Comparison of ENCODE assay signal across 20 cellular contexts in genomic region chr5:142612388-142612787, GRCh38.
DNase-seq lines count a peak whose midpoint lies in the region; ATAC-seq, FAIRE-seq and TF ChIP-seq lines count a peak whose summit lies in the region.
"Had no signal": no experiment of that assay in that cellular context is flagged by ENCODE, and none has a peak within 500 bp of the region (broad histone marks: within the 10 kb centered on the region; RNA-seq: fewer than 3 reads in every experiment).

No MANE protein-coding gene starts in this region.

- H3K27me3 ChIP-seq in IMR-90 (ENCODE audit: control insufficient read depth, insufficient read depth, low read length) (no peaks in the 10 kb centered on the region), tibial artery (no peaks in the 10 kb centered on the region)
- H3K27me3 ChIP-seq: BLaER1 had no signal

- H3K4me1 Mint-ChIP-seq in nephron: peaks cover 29% of the 10 kb centered on the region
- H3K4me1 Mint-ChIP-seq: B cell had no signal

- no peak for ATAC-seq in A549
- no peak for ATAC-seq in IMR-90 (ENCODE audit: low read depth)
- ATAC-seq in GM21423 (IDR thresholded peaks at IDR 0.05; ENCODE audit: unreplicated experiment): no peak
- ATAC-seq: CD8-positive, alpha-beta T cell; GM12878; HCT116 had no signal

- H4K20me1 ChIP-seq in IMR-90 (ENCODE audit: insufficient read depth, low read length): no peaks in the 10 kb centered on the region
- H4K20me1 ChIP-seq: BLaER1 had no signal

- peak overlapping the region; percentile 38; the same call in 1 of the 2 replicates for H3K14ac ChIP-seq in IMR-90 (replicated peaks; ENCODE audit: low read depth, low read length)

- H3K27me3 Mint-ChIP-seq in nephron (ENCODE audit: low read depth): peaks cover 14% of the 10 kb centered on the region

- TF ChIP-seq POLR2A in A549 (IDR thresholded peaks at IDR 0.05; ENCODE audit: low read length) (no peak), IMR-90 (IDR thresholded peaks at IDR 0.05; ENCODE audit: low read depth, low read length) (no peak)

- POLR2A ChIA-PET in A549 (lab: Yijun Ruan, JAX): no interaction called here
- POLR2A ChIA-PET in IMR-90 (lab: Charles Lee; ENCODE audit: unreplicated experiment): no interaction called here

- no peak overlapping the region for H3K56ac ChIP-seq in IMR-90 (ENCODE audit: extremely low read depth, insufficient read depth, low read length)

- H3K4me3 ChIP-seq in A549 (no peak overlapping the region), IMR-90 (ENCODE audit: insufficient read depth, low read depth, low read length) (no peak overlapping the region), tibial artery (no peak overlapping the region)
- H3K4me3 ChIP-seq: BLaER1, GM12878, GM23338 had no signal

- 63% methylated on average over 4 of the region's 4 CpGs for WGBS in A549 (ENCODE audit: missing lambda C conversion rate)
- WGBS in IMR-90 (ENCODE audit: extremely low coverage in 2 of 2, insufficient read length in 1 of 2), 2 experiments: no CpG with 5 or more reads among the region's 4 CpGs

- dilution Hi-C loops in IMR-90 (cut with HindIII; ENCODE audit: low sequenced_read_pairs, unreplicated experiment): no loop called here

- H3K4ac ChIP-seq in IMR-90 (ENCODE audit: low read depth, low read length): peak overlapping the region; percentile 76

- H3K4me1 ChIP-seq in A549 (0 out of 3 replicates have a peak, but pooled peaks cover 5% of the 10 kb centered on the region), IMR-90 (ENCODE audit: control insufficient read depth, insufficient read depth, low read length) (peaks cover 17% of the 10 kb centered on the region), tibial artery (peaks cover 0 to 18% (median 4%) of the 10 kb centered on the region in 4 donors)
- H3K4me1 ChIP-seq: Caco-2 had no signal

- H3K4me2 ChIP-seq in A549: no peak overlapping the region
- no peak overlapping the region for H3K4me2 ChIP-seq in IMR-90 (ENCODE audit: low read depth, low read length)
- H3K4me2 ChIP-seq: BLaER1, GM23338 had no signal

- no peak overlapping the region for H3K23ac ChIP-seq in IMR-90 (ENCODE audit: low read depth, low read length)

- in situ Hi-C loops in IMR-90 (cut with MboI; ENCODE audit: low sequenced_read_pairs): loop anchor here (5.0 kb wide), 1 partner anchor 85 kb away; no protein-coding TSS in a partner anchor

- DNase-seq in A549 (ENCODE audit: low read depth in 1 of 2, low spot score in 1 of 2) (no peak), IMR-90 (no peak), tibial artery (no peak), head of caudate nucleus (no peak)
- DNase-seq: Caco-2; CD4-positive, CD25-positive, alpha-beta regulatory T cell; CD8-positive, alpha-beta T cell; DMS153; DND-41; H9 had no signal

- TF ChIP-seq RAD21 in A549 (conservative IDR thresholded peaks at IDR 0.05 in 1 of 2, IDR thresholded peaks at IDR 0.05 in 1 of 2) (no peak), IMR-90 (IDR thresholded peaks at IDR 0.05; ENCODE audit: low read length) (no peak)

- no peak overlapping the region for H3K9ac ChIP-seq in IMR-90 (ENCODE audit: low read depth, low read length)
- H3K9ac ChIP-seq: BLaER1 had no signal

- no peaks in the 10 kb centered on the region for H3K36me3 ChIP-seq in IMR-90 (ENCODE audit: control insufficient read depth, insufficient read depth, low read length)
- H3K36me3 ChIP-seq in tibial artery: no peaks in the 10 kb centered on the region
- H3K36me3 ChIP-seq: BLaER1 had no signal

- no peaks in the 10 kb centered on the region for H3K36me3 Mint-ChIP-seq in nephron (ENCODE audit: low read depth)
- H3K36me3 Mint-ChIP-seq: CD4-positive, CD25-positive, alpha-beta regulatory T cell; CD8-positive, alpha-beta T cell had no signal

- TF ChIP-seq CTCF in A549 (IDR thresholded peaks at IDR 0.05): no peak
- TF ChIP-seq CTCF in IMR-90 (conservative IDR thresholded peaks at IDR 0.05; ENCODE audit: low read depth, low read length): no peak
- TF ChIP-seq CTCF in nephron (IDR thresholded peaks at IDR 0.05; ENCODE audit: unreplicated experiment in 3 of 3): no peak
- no peak for TF ChIP-seq CTCF in tibial artery (IDR thresholded peaks at IDR 0.05)

- H3K9me3 ChIP-seq in A549 (no peaks in the 10 kb centered on the region), IMR-90 (ENCODE audit: control insufficient read depth, insufficient read depth, low read length) (no peaks in the 10 kb centered on the region), tibial artery (no peaks in the 10 kb centered on the region)
- H3K9me3 ChIP-seq: BLaER1, Caco-2 had no signal

- peak overlapping the region; percentile 56 for H4K91ac ChIP-seq in IMR-90 (ENCODE audit: insufficient read depth, low read depth, low read length)

- H2AK5ac ChIP-seq in IMR-90 (ENCODE audit: low read depth, low read length): peak overlapping the region; percentile 61; the same call in 1 of the 2 replicates

- H3K4me3 Mint-ChIP-seq in nephron: no peak overlapping the region
- H3K4me3 Mint-ChIP-seq: B cell; CD4-positive, CD25-positive, alpha-beta regulatory T cell; CD8-positive, alpha-beta T cell; GM23338; H9 had no signal

- BruUV-seq in IMR-90 (replicated peaks; lab: Mats Ljungman, UMichigan): no TSS peak

- H3K27ac Mint-ChIP-seq in nephron: peak overlapping the region; percentile 3 to 23 (median 8)
- H3K27ac Mint-ChIP-seq: B cell; CD4-positive, CD25-positive, alpha-beta regulatory T cell; CD8-positive, alpha-beta T cell; GM23338; H9 had no signal

- peak overlapping the region; percentile 95 for H2BK120ac ChIP-seq in IMR-90 (ENCODE audit: low read depth, low read length)

- H3K9me3 Mint-ChIP-seq in nephron: no peaks in the 10 kb centered on the region
- H3K9me3 Mint-ChIP-seq: CD4-positive, CD25-positive, alpha-beta regulatory T cell; CD8-positive, alpha-beta T cell; GM23338; H9 had no signal

- peak overlapping the region; percentile 80 for H2BK20ac ChIP-seq in IMR-90 (ENCODE audit: low read depth, low read length)

- H2BK5ac ChIP-seq in IMR-90 (ENCODE audit: low read depth, low read length, poor library complexity, severe bottlenecking): no peak overlapping the region

- 0 out of 4 replicates have a peak overlapping the region, but pooled peaks have one; percentile 14 to 55 for H4K8ac ChIP-seq in IMR-90 (ENCODE audit: low read depth in 2 of 2, low read length in 2 of 2)

- intact Hi-C loops in IMR-90 (cut with micrococcal nuclease) (loop anchor here (5.0 kb wide), 2 partner anchors 270 to 460 kb away; no protein-coding TSS in a partner anchor), tibial artery (cut with DNase I; ENCODE audit: low total_unique reads) (loop anchor here (5.0 kb wide), 2 partner anchors 45 to 85 kb away; no protein-coding TSS in a partner anchor), head of caudate nucleus (cut with DNase I) (loop anchor here (5.0 kb wide), 1 partner anchor 85 kb away; no protein-coding TSS in a partner anchor)

- FAIRE-seq in A549 (lab: Jason Lieb, UNC): no peak
- FAIRE-seq: G401.6, GM12878, GM19239 had no signal

- H3K79me1 ChIP-seq in IMR-90 (ENCODE audit: low read depth in 1 of 2, low read length in 2 of 2): peaks cover 3 to 17% of the 10 kb centered on the region in 2 experiments; a peak in 2 of 4 replicates

- peak overlapping the region; percentile 64; the same call in 2 of the 3 replicates for H2BK15ac ChIP-seq in IMR-90 (ENCODE audit: low read depth, low read length)

- H2AK9ac ChIP-seq in IMR-90 (replicated peaks; ENCODE audit: low read depth, low read length, poor library complexity): no peak overlapping the region

- H3K9me1 ChIP-seq in IMR-90 (ENCODE audit: insufficient read depth, low read length): peaks cover 20% of the 10 kb centered on the region

- no peak for TF ChIP-seq EP300 in A549 (IDR thresholded peaks at IDR 0.05)

- peak overlapping the region; percentile 3; the same call in 1 of the 2 replicates for H4K5ac ChIP-seq in IMR-90 (ENCODE audit: low read depth, low read length)

- H3K18ac ChIP-seq in IMR-90 (ENCODE audit: low read depth, low read length): peak overlapping the region; percentile 53

- peak overlapping the region; percentile 6 for H2AFZ ChIP-seq in IMR-90 (replicated peaks; ENCODE audit: low read length, poor library complexity)
- H2AFZ ChIP-seq: GM23338 had no signal

- no peak overlapping the region for H3K27ac ChIP-seq in A549
- peak overlapping the region; percentile 1; the same call in 1 of the 2 replicates for H3K27ac ChIP-seq in IMR-90 (ENCODE audit: insufficient read depth, low read length)
- H3K27ac ChIP-seq in tibial artery: peak overlapping the region; percentile 15 to 32
- H3K27ac ChIP-seq: BLaER1, C4-2B had no signal

- CTCF ChIA-PET in A549 (lab: Yijun Ruan, JAX): interaction anchor here (1.1 to 10.9 kb wide), 14 partner anchors 10 to 101 kb away, joined by 3 to 212 read pairs (median 14); partner anchors contain the start of gene FGF1
- CTCF ChIA-PET in IMR-90 (lab: Yijun Ruan, JAX): interaction anchor here (1.7 to 3.9 kb wide), 3 partner anchors 31 to 86 kb away, joined by 4 to 19 read pairs (median 5); no protein-coding TSS in a partner anchor

TF ChIP-seq in A549, 52 proteins besides CTCF, POLR2A, EP300 and RAD21:
- TF ChIP-seq BCL3 (IDR thresholded peaks at IDR 0.05) (no peak), NFE2L2 (conservative IDR thresholded peaks at IDR 0.05; ENCODE audit: low read length) (no peak), MAFK (IDR thresholded peaks at IDR 0.05; ENCODE audit: partially characterized antibody) (peak; percentile 64)

TF ChIP-seq in IMR-90, 13 proteins besides CTCF, POLR2A, EP300 and RAD21:
- TF ChIP-seq NFE2L2 (IDR thresholded peaks at IDR 0.05; ENCODE audit: low read depth, low read length): no peak
- TF ChIP-seq MAFK (IDR thresholded peaks at IDR 0.05; ENCODE audit: low read depth, low read length): peak; percentile 50; the same call in 1 of the 2 replicates

Comparison
In these comparisons a context has a peak if more than half of its experiments do, and no peak if none do; other contexts are left out.
1. H3K27ac ChIP-seq: peak in IMR-90 (single experiment) and tibial artery (2 of 2); none in A549 (0 of 2).